ENCODE assay signal across 8 cellular contexts in the genomic region with DNA sequence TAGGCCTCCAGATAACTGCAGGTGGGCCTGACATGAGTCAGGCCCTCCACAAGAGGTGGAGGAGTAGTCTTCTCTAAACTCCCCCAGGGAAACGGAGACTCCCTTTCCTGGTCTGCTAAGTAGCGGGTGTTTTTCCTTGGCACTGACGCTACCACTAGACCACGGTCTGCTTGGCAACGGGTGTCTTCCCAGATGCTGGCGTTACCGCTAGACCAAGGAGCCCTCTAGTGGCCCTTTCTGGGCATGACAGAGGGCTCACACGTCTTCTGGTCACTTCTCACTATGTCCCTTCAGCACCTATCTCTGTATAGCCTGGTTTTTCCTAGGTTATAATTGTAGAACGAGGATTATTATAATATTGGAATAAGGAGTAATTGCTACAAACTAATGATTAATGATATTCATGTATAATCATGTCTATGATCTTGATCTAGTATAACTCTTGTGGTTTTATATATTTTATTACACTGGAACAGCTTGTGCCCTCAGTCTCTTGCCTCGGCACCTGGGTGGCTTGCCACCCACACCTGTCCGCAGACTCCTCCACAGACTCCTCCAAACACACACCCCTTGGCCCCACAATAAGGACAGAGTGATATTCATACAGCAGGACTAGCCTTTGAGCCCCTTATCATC. TPM values are rescaled to one million over a fixed set of nuclear protein-coding genes. Genes with fewer than 3 reads are reported as not detected.
A peak's percentile ranks its signal among the peaks of the same experiment; 100 is the strongest.
DNase-seq lines count a peak whose midpoint lies in the region; ATAC-seq, FAIRE-seq and TF ChIP-seq lines count a peak whose summit lies in the region.
"Not testable (repeated sequence)": the region's sequence is repeated elsewhere in the genome, so short reads cannot be mapped to it uniquely, and the experiment has no call there.

No MANE protein-coding gene starts in this region.

- ATAC-seq in stimulated activated effector memory CD8-positive, alpha-beta T cell treated with anti-CD3 and anti-CD28 coated beads, Interleukin-12 subunit alpha, Interleukin-12 subunit beta, amount 100 ng/mL, for 72 hours = not testable (repeated sequence)

- not testable (repeated sequence) for H3K36me3 Mint-ChIP-seq in stimulated activated effector memory CD8-positive, alpha-beta T cell treated with anti-CD3 and anti-CD28 coated beads, Interleukin-12 subunit alpha, Interleukin-12 subunit beta, amount 100 ng/mL, for 72 hours

- H3K4me1 Mint-ChIP-seq in stimulated activated effector memory CD8-positive, alpha-beta T cell treated with anti-CD3 and anti-CD28 coated beads, Interleukin-12 subunit alpha, Interleukin-12 subunit beta, amount 100 ng/mL, for 72 hours = peaks cover 39% of the 10 kb centered on the region

- H3K36me3 ChIP-seq in OCI-LY3 (replicated peaks; ENCODE audit: low read depth, low read length); bronchial epithelial cell (ENCODE audit: control insufficient read depth, insufficient read depth, low read length); hepatocyte (replicated peaks; ENCODE audit: insufficient read depth, low read depth); trophoblast cell (ENCODE audit: control insufficient read depth in 1 of 2, insufficient read depth in 2 of 2, low read length in 2 of 2): not testable (repeated sequence)

- H3K9me3 Mint-ChIP-seq in stimulated activated effector memory CD8-positive, alpha-beta T cell treated with anti-CD3 and anti-CD28 coated beads, Interleukin-12 subunit alpha, Interleukin-12 subunit beta, amount 100 ng/mL, for 72 hours = not testable (repeated sequence)

- DNase-seq in DMS114 treated with DMSO at 0.1 percent for 48 hours (lab: John Stamatoyannopoulos, UW; ENCODE audit: unreplicated experiment) (peak; percentile 7), bronchial epithelial cell (ENCODE audit: low read depth) (peak; percentile 44), hepatocyte (ENCODE audit: low spot score) (peak; percentile 82), trophoblast cell (peak; percentile 69 to 83)
- peak; percentile 74 to 75 for DNase-seq in activated CD4-positive, alpha-beta T cell treated with anti-CD3 and anti-CD28 coated beads, Interleukin-2, amount 50 U/mL, for 48 hours
- peak; percentile 60 to 78 for DNase-seq in stimulated activated effector memory CD8-positive, alpha-beta T cell treated with anti-CD3 and anti-CD28 coated beads, Interleukin-12 subunit alpha, Interleukin-12 subunit beta, amount 100 ng/mL, for 72 hours (ENCODE audit: low spot score in 2 of 2)

- peak overlapping the region; percentile 2 for H3K27ac Mint-ChIP-seq in stimulated activated effector memory CD8-positive, alpha-beta T cell treated with anti-CD3 and anti-CD28 coated beads, Interleukin-12 subunit alpha, Interleukin-12 subunit beta, amount 100 ng/mL, for 72 hours

- not testable (repeated sequence) for H4K20me1 ChIP-seq in OCI-LY3 (ENCODE audit: insufficient read depth, low read length); hepatocyte (ENCODE audit: insufficient read depth, poor library complexity, severe bottlenecking)

- H3K18ac ChIP-seq in trophoblast cell (ENCODE audit: low read length) = not testable (repeated sequence)

- not testable (repeated sequence) for H2BK120ac ChIP-seq in trophoblast cell (ENCODE audit: insufficient read depth, low read length, poor library complexity)

- not testable (repeated sequence) for H3K23ac ChIP-seq in trophoblast cell (ENCODE audit: low read length)

- H4K12ac ChIP-seq in trophoblast cell (ENCODE audit: low read depth, low read length) = not testable (repeated sequence)

- H2AFZ ChIP-seq in OCI-LY3 (ENCODE audit: low read depth, low read length) = peak overlapping the region; percentile 62; the same call in 1 of the 2 replicates
- not testable (repeated sequence) for H2AFZ ChIP-seq in hepatocyte; trophoblast cell (ENCODE audit: insufficient read depth, low read length, poor library complexity)

- not testable (repeated sequence) for H4K8ac ChIP-seq in trophoblast cell (ENCODE audit: low read depth, low read length)

- H3K9ac ChIP-seq in OCI-LY3 (ENCODE audit: low read length); trophoblast cell (ENCODE audit: low read length): not testable (repeated sequence)

- TF ChIP-seq CTCF in LNCAP (IDR thresholded peaks at IDR 0.05) (peak; percentile 87), OCI-LY3 (IDR thresholded peaks at IDR 0.05; ENCODE audit: low read depth, low read length) (peak; percentile 66), bronchial epithelial cell (IDR thresholded peaks at IDR 0.05; ENCODE audit: insufficient read depth, low read length, severe bottlenecking) (peak; percentile 74), hepatocyte (IDR thresholded peaks at IDR 0.05; ENCODE audit: poor library complexity) (peak; percentile 77)

- H4K91ac ChIP-seq in trophoblast cell (ENCODE audit: low read depth, low read length) = not testable (repeated sequence)

- H3K4me2 ChIP-seq in OCI-LY3 (ENCODE audit: low read length) (peak overlapping the region; percentile 56), hepatocyte (peak overlapping the region; percentile 48)
- not testable (repeated sequence) for H3K4me2 ChIP-seq in trophoblast cell (ENCODE audit: low read length)

- peak overlapping the region; percentile 68 for H3K4me3 Mint-ChIP-seq in stimulated activated effector memory CD8-positive, alpha-beta T cell treated with anti-CD3 and anti-CD28 coated beads, Interleukin-12 subunit alpha, Interleukin-12 subunit beta, amount 100 ng/mL, for 72 hours

- peaks cover 58% of the 10 kb centered on the region for H3K27me3 ChIP-seq in OCI-LY3 (ENCODE audit: low read depth, low read length)
- not testable (repeated sequence) for H3K27me3 ChIP-seq in bronchial epithelial cell (ENCODE audit: control insufficient read depth, insufficient read depth, low read length); hepatocyte; trophoblast cell (ENCODE audit: insufficient read depth, low read length)

- H3K79me1 ChIP-seq in trophoblast cell (ENCODE audit: low read length) = not testable (repeated sequence)

- H3K4me1 ChIP-seq in OCI-LY3 (ENCODE audit: low read length); hepatocyte (ENCODE audit: insufficient read depth); trophoblast cell (ENCODE audit: control insufficient read depth in 1 of 2, insufficient read depth in 2 of 2, low read length in 2 of 2): not testable (repeated sequence)

- not testable (repeated sequence) for H2AK5ac ChIP-seq in trophoblast cell (ENCODE audit: low read length)

- not testable (repeated sequence) for H3K9me2 ChIP-seq in hepatocyte (replicated peaks; ENCODE audit: insufficient read depth)

- H3K9me3 ChIP-seq in OCI-LY3 (ENCODE audit: insufficient read depth, low read length); hepatocyte (ENCODE audit: low read depth); trophoblast cell (ENCODE audit: insufficient read depth, low read depth, low read length): not testable (repeated sequence)

- not testable (repeated sequence) for H3K4ac ChIP-seq in trophoblast cell (ENCODE audit: low read depth, low read length)

- H3K27ac ChIP-seq in OCI-LY3 (ENCODE audit: low read length); hepatocyte; trophoblast cell (ENCODE audit: low read depth, low read length): not testable (repeated sequence)

- not testable (repeated sequence) for H3K14ac ChIP-seq in trophoblast cell (ENCODE audit: low read length)

- not testable (repeated sequence) for H3K79me2 ChIP-seq in OCI-LY3 (ENCODE audit: low read length); hepatocyte; trophoblast cell (ENCODE audit: control insufficient read depth, insufficient read depth, low read length, poor library complexity)

- H3K4me3 ChIP-seq in OCI-LY3 (ENCODE audit: low read length) = peak overlapping the region; percentile 34; the same call in 1 of the 2 replicates
- not testable (repeated sequence) for H3K4me3 ChIP-seq in bronchial epithelial cell (ENCODE audit: low read depth, low read length); hepatocyte; trophoblast cell (ENCODE audit: low read depth, low read length)

- H2BK12ac ChIP-seq in trophoblast cell (ENCODE audit: low read length) = not testable (repeated sequence)

- H2BK5ac ChIP-seq in trophoblast cell (ENCODE audit: low read depth, low read length, poor library complexity) = not testable (repeated sequence)

- 20% methylated on average over 11 of the region's 11 CpGs for WGBS in hepatocyte (ENCODE audit: low lambda C conversion rate, missing lambda C conversion rate)
- no CpG with 5 or more reads among the region's 11 CpGs for WGBS in trophoblast cell (ENCODE audit: extremely low coverage, insufficient coverage, insufficient read length)

- FAIRE-seq in bronchial epithelial cell (lab: Jason Lieb, UNC) = not testable (repeated sequence)

RNA-seq across cellular contexts. Expression of a gene that starts 27.3 kb away (rescaled TPM):
- total RNA-seq in bronchial epithelial cell = not detected in 2 replicates
- total RNA-seq in hepatocyte = 0.53 and 0.84 TPM in 2 replicates
- polyA plus RNA-seq in hepatocyte = 0.24 and 0.72 TPM in 2 replicates
- polyA plus RNA-seq in trophoblast cell (2013) = not detected in 2 replicates

RNA-seq across cellular contexts. Expression of a gene that starts 44.7 kb away (rescaled TPM):
- not detected in 2 replicates for total RNA-seq in bronchial epithelial cell
- total RNA-seq in hepatocyte = 0.20 and 0.77 TPM in 2 replicates
- polyA plus RNA-seq in hepatocyte = 1.4 and 1.5 TPM in 2 replicates
- 0.03 TPM in 1 of 2 replicates, not detected in the other for polyA plus RNA-seq in trophoblast cell (2013)

RNA-seq across cellular contexts. Expression of a gene that starts 55.5 kb away (rescaled TPM):
- total RNA-seq in bronchial epithelial cell = not detected in 2 replicates
- total RNA-seq in hepatocyte = 0.23 TPM in 1 of 2 replicates, not detected in the other
- polyA plus RNA-seq in hepatocyte = 0.57 TPM in 1 of 2 replicates, not detected in the other
- polyA plus RNA-seq in trophoblast cell (2013) = not detected in 2 replicates

Comparison
In these comparisons a context has a peak if more than half of its experiments do, and no peak if none do; other contexts are left out.
1. DNase-seq: peak in every context shown above with its lines; median percentile 82 in hepatocyte; 76 in trophoblast cell; 74 in activated CD4-positive, alpha-beta T cell treated with anti-CD3 and anti-CD28 coated beads, Interleukin-2, amount 50 U/mL, for 48 hours; 69 in stimulated activated effector memory CD8-positive, alpha-beta T cell treated with anti-CD3 and anti-CD28 coated beads, Interleukin-12 subunit alpha, Interleukin-12 subunit beta, amount 100 ng/mL, for 72 hours; 44 in bronchial epithelial cell; 7 in DMS114 treated with DMSO at 0.1 percent for 48 hours.